ENCODE assay signal across 34 cellular contexts in genomic region chr11:69996451-69996850, GRCh38.
"Had no signal": no experiment of that assay in that cellular context is flagged by ENCODE, and none has a peak within 500 bp of the region (broad histone marks: within the 10 kb centered on the region; RNA-seq: fewer than 3 reads in every experiment).

No MANE protein-coding gene starts in this region.

- ATAC-seq: activated CD8-positive, alpha-beta T cell treated with anti-CD3 and anti-CD28 coated beads for 36 hours; activated naive CD4-positive, alpha-beta T cell treated with anti-CD3 and anti-CD28 coated beads, Interleukin-2, amount 50 U/mL, for 72 hours; activated T-cell treated with anti-CD3 and anti-CD28 coated beads, Interleukin-2, amount 50 U/mL, for 4 hours; activated T-cell treated with anti-CD3 and anti-CD28 coated beads, Interleukin-2, amount 50 U/mL, for 72 hours; activated T-helper 17 cell treated with anti-CD3 and anti-CD28 coated beads, Interleukin-2, amount 50 U/mL, for 72 hours; body of pancreas had no signal

- H3K27ac ChIP-seq: adrenal gland, body of pancreas, brain microvascular endothelial cell, breast epithelium, VCaP had no signal

- H3K27me3 ChIP-seq: body of pancreas, brain microvascular endothelial cell, breast epithelium had no signal

- H3K9me3 ChIP-seq: adrenal gland, body of pancreas, breast epithelium had no signal

- H3K4me3 ChIP-seq: adrenal gland, body of pancreas, breast epithelium had no signal

- H3K4me1 ChIP-seq: adrenal gland, body of pancreas, breast epithelium had no signal

- DNase-seq: activated B cell treated with CpG ODN at 0.5 μM for 24 hours; activated CD4-positive, alpha-beta memory T cell treated with anti-CD3 and anti-CD28 coated beads for 36 hours; activated CD4-positive, alpha-beta T cell treated with anti-CD3 and anti-CD28 coated beads for 4 hours; activated CD4-positive, alpha-beta T cell treated with anti-CD3 and anti-CD28 coated beads, Interleukin-2, amount 10 ng/mL, durations not matched to agents 24 days and 14 days; activated CD4-positive, alpha-beta T cell treated with anti-CD3 and anti-CD28 coated beads, Interleukin-2, amount 50 U/mL, for 1 hour; activated CD4-positive, alpha-beta T cell treated with anti-CD3 and anti-CD28 coated beads, Interleukin-2, amount 50 U/mL, for 4 hours; activated CD4-positive, CD25-positive, alpha-beta regulatory T cell treated with anti-CD3 and anti-CD28 coated beads, Interleukin-2, amount 50 U/mL, for 72 hours; activated CD8-positive, alpha-beta memory T cell treated with anti-CD3 and anti-CD28 coated beads, Interleukin-2, amount 50 U/mL, for 4 hours; activated CD8-positive, alpha-beta T cell treated with anti-CD3 and anti-CD28 coated beads for 36 hours; activated effector memory CD4-positive, alpha-beta T cell treated with anti-CD3 and anti-CD28 coated beads, Interleukin-2, amount 50 U/mL, for 16 hours; activated gamma-delta T cell treated with Interleukin-2 at 50 U/mL for 16 hours; activated naive CD4-positive, alpha-beta T cell; activated naive CD4-positive, alpha-beta T cell treated with anti-CD3 and anti-CD28 coated beads for 36 hours; activated naive CD4-positive, alpha-beta T cell treated with anti-CD3 and anti-CD28 coated beads, Interleukin-2, amount 50 U/mL, for 16 hours; activated naive CD8-positive, alpha-beta T cell treated with anti-CD3 and anti-CD28 coated beads for 36 hours; activated T-cell treated with anti-CD3 and anti-CD28 coated beads for 4 hours; activated T-cell treated with anti-CD3 and anti-CD28 coated beads, Interleukin-2, amount 50 U/mL, for 1 hour; activated T-cell treated with anti-CD3 and anti-CD28 coated beads, Interleukin-2, amount 50 U/mL, for 4 hours; activated T-cell treated with anti-CD3 and anti-CD28 coated beads, Interleukin-2, amount 50 U/mL, for 72 hours; adrenal gland; amniotic stem cell; aorta; body of pancreas; brain microvascular endothelial cell; central memory CD4-positive, alpha-beta T cell; T-helper 2 cell; T-helper 9 cell had no signal

- FAIRE-seq: astrocyte, colon, TTC549 had no signal

- H3K36me3 ChIP-seq: adrenal gland, brain microvascular endothelial cell, breast epithelium had no signal
